1 cellular context compared by ENCODE assay signal in the genomic region with DNA sequence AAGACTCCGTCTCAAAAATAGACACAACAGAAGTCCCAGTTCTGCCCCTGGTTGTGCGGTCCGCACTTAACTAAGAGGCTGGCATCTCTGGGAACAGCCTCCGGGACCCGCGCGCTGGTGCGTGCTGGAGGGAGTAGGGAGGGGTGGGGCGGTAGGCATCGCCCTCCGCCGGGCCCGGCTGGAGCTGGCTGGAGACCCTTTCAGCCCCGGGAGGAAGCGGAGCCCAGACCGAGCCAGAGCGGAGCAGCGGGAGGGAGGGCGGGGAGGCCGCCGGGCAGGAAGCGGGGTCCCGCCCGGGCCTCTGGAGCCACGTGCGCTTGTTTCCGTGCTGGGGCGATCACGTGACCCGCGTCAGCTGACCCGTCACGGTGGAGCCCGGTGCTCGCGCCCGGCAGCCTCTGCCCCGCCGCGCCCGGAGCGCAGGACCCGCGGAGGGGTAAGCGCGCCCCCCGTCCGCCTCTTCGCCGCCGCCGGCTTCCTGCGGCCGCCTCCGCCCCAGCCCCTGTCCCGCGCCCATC.
TF ChIP-seq lines count a peak whose summit lies in the region.

Gene WDR81 (plus strand): TSS at position 354 of the 518 bp plus-strand sequence. CDS start 256 bp downstream, outside the sequence.

TF ChIP-seq in HEK293, 187 proteins besides CTCF, POLR2A, EP300 and RAD21 (continued from another document and continues in another):
- TF ChIP-seq ZBTB6 (tag by site-specific recombination; IDR thresholded peaks at IDR 0.05) (peak; percentile 72; the same call in 1 of the 2 replicates), ZBTB11 (tag by site-specific recombination; conservative IDR thresholded peaks at IDR 0.05; ENCODE audit: low read depth) (peak; percentile 29; the same call in 1 of the 2 replicates), ZNF624 (tag by site-specific recombination; IDR thresholded peaks at IDR 0.05) (no peak), ZNF423 (tag by site-specific recombination; IDR thresholded peaks at IDR 0.05) (no peak), ZNF555 (tag by site-specific recombination; conservative IDR thresholded peaks at IDR 0.05) (no peak), GLIS1 (tag by site-specific recombination; IDR thresholded peaks at IDR 0.05) (no peak), ZNF350 (tag by site-specific recombination; IDR thresholded peaks at IDR 0.05) (no peak), ZNF645 (tag by site-specific recombination; IDR thresholded peaks at IDR 0.05) (no peak), ZNF544 (tag by site-specific recombination; IDR thresholded peaks at IDR 0.05) (no peak), PRDM4 (tag by site-specific recombination; IDR thresholded peaks at IDR 0.05) (0 out of 2 replicates have a peak, but pooled peaks have one; percentile 17), SCRT2 (tag by site-specific recombination; IDR thresholded peaks at IDR 0.05) (no peak), ZIC2 (tag by site-specific recombination; IDR thresholded peaks at IDR 0.05) (no peak), HOXC10 (CRISPR knock-in tag; IDR thresholded peaks at IDR 0.05) (0 out of 2 replicates have a peak, but pooled peaks have one; percentile 10), ZFP41 (tag by site-specific recombination; IDR thresholded peaks at IDR 0.05; ENCODE audit: borderline replicate concordance) (no peak), ZSCAN30 (tag by site-specific recombination; IDR thresholded peaks at IDR 0.05) (no peak), ZNF366 (tag by site-specific recombination; conservative IDR thresholded peaks at IDR 0.05) (no peak), ZNF585B (tag by site-specific recombination; IDR thresholded peaks at IDR 0.05) (no peak), RBAK (tag by site-specific recombination; IDR thresholded peaks at IDR 0.05) (no peak), ZNF692 (tag by site-specific recombination; IDR thresholded peaks at IDR 0.05) (peak; percentile 84), ZNF169 (tag by site-specific recombination; IDR thresholded peaks at IDR 0.05) (no peak), ZNF146 (tag by site-specific recombination; IDR thresholded peaks at IDR 0.05) (no peak), ZNF571 (tag by site-specific recombination; IDR thresholded peaks at IDR 0.05) (no peak)
- TF ChIP-seq, protein P1, sequence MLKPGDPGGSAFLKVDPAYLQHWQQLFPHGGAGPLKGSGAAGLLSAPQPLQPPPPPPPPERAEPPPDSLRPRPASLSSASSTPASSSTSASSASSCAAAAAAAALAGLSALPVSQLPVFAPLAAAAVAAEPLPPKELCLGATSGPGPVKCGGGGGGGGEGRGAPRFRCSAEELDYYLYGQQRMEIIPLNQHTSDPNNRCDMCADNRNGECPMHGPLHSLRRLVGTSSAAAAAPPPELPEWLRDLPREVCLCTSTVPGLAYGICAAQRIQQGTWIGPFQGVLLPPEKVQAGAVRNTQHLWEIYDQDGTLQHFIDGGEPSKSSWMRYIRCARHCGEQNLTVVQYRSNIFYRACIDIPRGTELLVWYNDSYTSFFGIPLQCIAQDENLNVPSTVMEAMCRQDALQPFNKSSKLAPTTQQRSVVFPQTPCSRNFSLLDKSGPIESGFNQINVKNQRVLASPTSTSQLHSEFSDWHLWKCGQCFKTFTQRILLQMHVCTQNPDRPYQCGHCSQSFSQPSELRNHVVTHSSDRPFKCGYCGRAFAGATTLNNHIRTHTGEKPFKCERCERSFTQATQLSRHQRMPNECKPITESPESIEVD (tag by site-specific recombination; IDR thresholded peaks at IDR 0.05), result no peak
- TF ChIP-seq, protein P2, sequence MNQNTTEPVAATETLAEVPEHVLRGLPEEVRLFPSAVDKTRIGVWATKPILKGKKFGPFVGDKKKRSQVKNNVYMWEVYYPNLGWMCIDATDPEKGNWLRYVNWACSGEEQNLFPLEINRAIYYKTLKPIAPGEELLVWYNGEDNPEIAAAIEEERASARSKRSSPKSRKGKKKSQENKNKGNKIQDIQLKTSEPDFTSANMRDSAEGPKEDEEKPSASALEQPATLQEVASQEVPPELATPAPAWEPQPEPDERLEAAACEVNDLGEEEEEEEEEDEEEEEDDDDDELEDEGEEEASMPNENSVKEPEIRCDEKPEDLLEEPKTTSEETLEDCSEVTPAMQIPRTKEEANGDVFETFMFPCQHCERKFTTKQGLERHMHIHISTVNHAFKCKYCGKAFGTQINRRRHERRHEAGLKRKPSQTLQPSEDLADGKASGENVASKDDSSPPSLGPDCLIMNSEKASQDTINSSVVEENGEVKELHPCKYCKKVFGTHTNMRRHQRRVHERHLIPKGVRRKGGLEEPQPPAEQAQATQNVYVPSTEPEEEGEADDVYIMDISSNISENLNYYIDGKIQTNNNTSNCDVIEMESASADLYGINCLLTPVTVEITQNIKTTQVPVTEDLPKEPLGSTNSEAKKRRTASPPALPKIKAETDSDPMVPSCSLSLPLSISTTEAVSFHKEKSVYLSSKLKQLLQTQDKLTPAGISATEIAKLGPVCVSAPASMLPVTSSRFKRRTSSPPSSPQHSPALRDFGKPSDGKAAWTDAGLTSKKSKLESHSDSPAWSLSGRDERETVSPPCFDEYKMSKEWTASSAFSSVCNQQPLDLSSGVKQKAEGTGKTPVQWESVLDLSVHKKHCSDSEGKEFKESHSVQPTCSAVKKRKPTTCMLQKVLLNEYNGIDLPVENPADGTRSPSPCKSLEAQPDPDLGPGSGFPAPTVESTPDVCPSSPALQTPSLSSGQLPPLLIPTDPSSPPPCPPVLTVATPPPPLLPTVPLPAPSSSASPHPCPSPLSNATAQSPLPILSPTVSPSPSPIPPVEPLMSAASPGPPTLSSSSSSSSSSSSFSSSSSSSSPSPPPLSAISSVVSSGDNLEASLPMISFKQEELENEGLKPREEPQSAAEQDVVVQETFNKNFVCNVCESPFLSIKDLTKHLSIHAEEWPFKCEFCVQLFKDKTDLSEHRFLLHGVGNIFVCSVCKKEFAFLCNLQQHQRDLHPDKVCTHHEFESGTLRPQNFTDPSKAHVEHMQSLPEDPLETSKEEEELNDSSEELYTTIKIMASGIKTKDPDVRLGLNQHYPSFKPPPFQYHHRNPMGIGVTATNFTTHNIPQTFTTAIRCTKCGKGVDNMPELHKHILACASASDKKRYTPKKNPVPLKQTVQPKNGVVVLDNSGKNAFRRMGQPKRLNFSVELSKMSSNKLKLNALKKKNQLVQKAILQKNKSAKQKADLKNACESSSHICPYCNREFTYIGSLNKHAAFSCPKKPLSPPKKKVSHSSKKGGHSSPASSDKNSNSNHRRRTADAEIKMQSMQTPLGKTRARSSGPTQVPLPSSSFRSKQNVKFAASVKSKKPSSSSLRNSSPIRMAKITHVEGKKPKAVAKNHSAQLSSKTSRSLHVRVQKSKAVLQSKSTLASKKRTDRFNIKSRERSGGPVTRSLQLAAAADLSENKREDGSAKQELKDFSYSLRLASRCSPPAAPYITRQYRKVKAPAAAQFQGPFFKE (tag by site-specific recombination; IDR thresholded peaks at IDR 0.05; ENCODE audit: borderline replicate concordance), result no peak
- TF ChIP-seq, protein P3, sequence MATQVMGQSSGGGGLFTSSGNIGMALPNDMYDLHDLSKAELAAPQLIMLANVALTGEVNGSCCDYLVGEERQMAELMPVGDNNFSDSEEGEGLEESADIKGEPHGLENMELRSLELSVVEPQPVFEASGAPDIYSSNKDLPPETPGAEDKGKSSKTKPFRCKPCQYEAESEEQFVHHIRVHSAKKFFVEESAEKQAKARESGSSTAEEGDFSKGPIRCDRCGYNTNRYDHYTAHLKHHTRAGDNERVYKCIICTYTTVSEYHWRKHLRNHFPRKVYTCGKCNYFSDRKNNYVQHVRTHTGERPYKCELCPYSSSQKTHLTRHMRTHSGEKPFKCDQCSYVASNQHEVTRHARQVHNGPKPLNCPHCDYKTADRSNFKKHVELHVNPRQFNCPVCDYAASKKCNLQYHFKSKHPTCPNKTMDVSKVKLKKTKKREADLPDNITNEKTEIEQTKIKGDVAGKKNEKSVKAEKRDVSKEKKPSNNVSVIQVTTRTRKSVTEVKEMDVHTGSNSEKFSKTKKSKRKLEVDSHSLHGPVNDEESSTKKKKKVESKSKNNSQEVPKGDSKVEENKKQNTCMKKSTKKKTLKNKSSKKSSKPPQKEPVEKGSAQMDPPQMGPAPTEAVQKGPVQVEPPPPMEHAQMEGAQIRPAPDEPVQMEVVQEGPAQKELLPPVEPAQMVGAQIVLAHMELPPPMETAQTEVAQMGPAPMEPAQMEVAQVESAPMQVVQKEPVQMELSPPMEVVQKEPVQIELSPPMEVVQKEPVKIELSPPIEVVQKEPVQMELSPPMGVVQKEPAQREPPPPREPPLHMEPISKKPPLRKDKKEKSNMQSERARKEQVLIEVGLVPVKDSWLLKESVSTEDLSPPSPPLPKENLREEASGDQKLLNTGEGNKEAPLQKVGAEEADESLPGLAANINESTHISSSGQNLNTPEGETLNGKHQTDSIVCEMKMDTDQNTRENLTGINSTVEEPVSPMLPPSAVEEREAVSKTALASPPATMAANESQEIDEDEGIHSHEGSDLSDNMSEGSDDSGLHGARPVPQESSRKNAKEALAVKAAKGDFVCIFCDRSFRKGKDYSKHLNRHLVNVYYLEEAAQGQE (tag by site-specific recombination; IDR thresholded peaks at IDR 0.05), result no peak
- TF ChIP-seq, protein P4, sequence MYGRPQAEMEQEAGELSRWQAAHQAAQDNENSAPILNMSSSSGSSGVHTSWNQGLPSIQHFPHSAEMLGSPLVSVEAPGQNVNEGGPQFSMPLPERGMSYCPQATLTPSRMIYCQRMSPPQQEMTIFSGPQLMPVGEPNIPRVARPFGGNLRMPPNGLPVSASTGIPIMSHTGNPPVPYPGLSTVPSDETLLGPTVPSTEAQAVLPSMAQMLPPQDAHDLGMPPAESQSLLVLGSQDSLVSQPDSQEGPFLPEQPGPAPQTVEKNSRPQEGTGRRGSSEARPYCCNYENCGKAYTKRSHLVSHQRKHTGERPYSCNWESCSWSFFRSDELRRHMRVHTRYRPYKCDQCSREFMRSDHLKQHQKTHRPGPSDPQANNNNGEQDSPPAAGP (tag by site-specific recombination; IDR thresholded peaks at IDR 0.05), result peak; percentile 41; the same call in 1 of the 2 replicates
